ENCODE assay signal across 8 cellular contexts in genomic region chr4:72701987-72702819, GRCh38.
A peak's percentile ranks its signal among the peaks of the same experiment; 100 is the strongest.
DNase-seq lines count a peak whose midpoint lies in the region; ATAC-seq and TF ChIP-seq lines count a peak whose summit lies in the region.

No MANE protein-coding gene starts in this region.

- H3K36me3 Mint-ChIP-seq in activated naive CD4-positive, alpha-beta T cell treated with anti-CD3 and anti-CD28 coated beads, Interleukin-2, amount 50 U/mL, for 72 hours = no peaks in the 10 kb centered on the region

- H3K27ac ChIP-seq in left ventricle myocardium inferior (replicated peaks) = no peak overlapping the region

- intact Hi-C loops in left ventricle myocardium inferior (cut with micrococcal nuclease) (loop anchor here (5.0 to 10.0 kb wide), 2 partner anchors 203 to 315 kb away; no protein-coding TSS in a partner anchor), sciatic nerve (cut with DNase I) (no loop called here)

- no peak overlapping the region for H3K27ac Mint-ChIP-seq in activated naive CD4-positive, alpha-beta T cell treated with anti-CD3 and anti-CD28 coated beads, Interleukin-2, amount 50 U/mL, for 72 hours

- no peaks in the 10 kb centered on the region for H3K9me3 Mint-ChIP-seq in activated naive CD4-positive, alpha-beta T cell treated with anti-CD3 and anti-CD28 coated beads, Interleukin-2, amount 50 U/mL, for 72 hours

- peak overlapping the region; percentile 57 for H3K4me3 ChIP-seq in left ventricle myocardium inferior

- TF ChIP-seq CTCF in left ventricle myocardium inferior (IDR thresholded peaks at IDR 0.05; ENCODE audit: borderline replicate concordance) = peak; percentile 67

- H3K9me3 ChIP-seq in left ventricle myocardium inferior (replicated peaks) = no peaks in the 10 kb centered on the region

- ATAC-seq in GM18867 (IDR thresholded peaks at IDR 0.05; ENCODE audit: unreplicated experiment) (peak; percentile 88), HG03135 (IDR thresholded peaks at IDR 0.05; ENCODE audit: unreplicated experiment) (peak; percentile 60), sciatic nerve (peak; percentile 71)
- ATAC-seq in activated naive CD4-positive, alpha-beta T cell treated with anti-CD3 and anti-CD28 coated beads, Interleukin-2, amount 50 U/mL, for 72 hours = peak; percentile 37 to 66

- no peaks in the 10 kb centered on the region for H3K36me3 ChIP-seq in left ventricle myocardium inferior

- DNase-seq in COLO829 (ENCODE audit: low spot score) (peak; percentile 60), NCI-H510A treated with DMSO at 0.1 percent for 48 hours (lab: John Stamatoyannopoulos, UW) (peak; percentile 57), left ventricle myocardium inferior (no peak), sciatic nerve (ENCODE audit: low spot score) (no peak), occipital lobe (lab: John Stamatoyannopoulos, UW) (no peak)
- peak in 1 of 2 donors; percentile 39 for DNase-seq in activated naive CD4-positive, alpha-beta T cell treated with anti-CD3 and anti-CD28 coated beads, Interleukin-2, amount 50 U/mL, for 72 hours (ENCODE audit: low spot score in 2 of 2)

- no peaks in the 10 kb centered on the region for H3K27me3 ChIP-seq in left ventricle myocardium inferior (ENCODE audit: low read depth)

- no peaks in the 10 kb centered on the region for H3K4me1 ChIP-seq in left ventricle myocardium inferior

Comparison
In these comparisons a context has a peak if more than half of its experiments do, and no peak if none do; other contexts are left out.
1. DNase-seq: peak in COLO829 (single experiment) and NCI-H510A treated with DMSO at 0.1 percent for 48 hours (single experiment); none in left ventricle myocardium inferior (single experiment), sciatic nerve (single experiment) and occipital lobe (single experiment).
2. Peak in every context shown above with its lines, with median percentiles within 50 percentile points of each other: ATAC-seq.